1 cellular context compared by ENCODE assay signal in the genomic region with DNA sequence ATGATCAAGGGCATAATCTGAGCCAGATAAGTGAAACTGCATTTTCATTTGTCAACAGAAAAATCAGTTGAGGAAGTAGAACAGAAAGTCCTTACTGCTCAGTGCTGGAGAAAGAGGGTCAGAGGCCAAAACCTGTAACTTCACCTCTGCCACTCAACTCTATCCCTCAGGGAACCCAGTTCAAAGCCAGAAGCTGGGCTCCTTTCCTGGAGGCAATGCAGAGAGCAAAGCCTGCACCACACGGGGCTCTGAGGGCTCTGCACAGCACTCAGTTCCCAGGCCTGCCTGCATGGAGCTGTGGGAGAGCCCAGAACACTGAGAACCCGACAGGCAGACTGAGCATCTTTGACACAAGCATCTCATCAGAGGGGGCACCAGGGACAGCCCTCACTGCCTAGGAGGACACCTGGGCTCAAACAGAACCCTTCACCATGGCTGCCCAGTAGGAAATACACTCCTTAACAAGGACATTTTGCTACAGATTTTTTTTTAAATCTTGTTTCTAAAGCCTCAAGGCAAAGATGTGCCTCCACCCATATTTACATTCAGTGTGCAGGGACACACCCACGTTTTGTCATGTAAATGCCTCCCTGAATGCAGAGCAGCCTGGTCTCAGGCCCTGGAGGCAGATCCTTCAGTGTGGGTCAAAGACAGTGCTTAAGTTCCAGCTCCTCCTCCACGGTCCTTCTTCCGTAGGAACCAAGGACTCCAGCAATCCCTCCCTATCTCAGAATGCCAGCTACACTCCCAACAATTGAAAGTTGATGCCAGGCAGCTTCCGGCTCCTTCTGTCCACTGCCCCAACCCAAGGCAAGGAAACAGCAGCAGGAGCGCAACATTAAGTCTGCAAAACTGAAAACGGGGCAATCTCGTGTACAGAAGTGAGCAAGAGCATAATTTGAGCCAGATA.
TF ChIP-seq lines count a peak whose summit lies in the region.

No MANE protein-coding gene starts in this region.

TF ChIP-seq in H1, 55 proteins besides CTCF, POLR2A, EP300 and RAD21:
- no peak for TF ChIP-seq CBX5 (IDR thresholded peaks at IDR 0.05; ENCODE audit: low read depth, low read length)
- no peak for TF ChIP-seq HDAC2 (IDR thresholded peaks at IDR 0.05; ENCODE audit: borderline replicate concordance in 1 of 2, low read depth in 2 of 2, low read length in 2 of 2)
- TF ChIP-seq GABPA (IDR thresholded peaks at IDR 0.05; ENCODE audit: borderline replicate concordance, insufficient read depth, low read length) = no peak
- TF ChIP-seq KDM1A (IDR thresholded peaks at IDR 0.05; ENCODE audit: borderline replicate concordance, low read length) = no peak
- TF ChIP-seq MAFK (IDR thresholded peaks at IDR 0.05; ENCODE audit: low read depth, low read length) = no peak
- no peak for TF ChIP-seq SRF (IDR thresholded peaks at IDR 0.05; ENCODE audit: low read depth, low read length)
- no peak for TF ChIP-seq CBX8 (IDR thresholded peaks at IDR 0.05; ENCODE audit: borderline replicate concordance, low read depth, low read length)
- TF ChIP-seq RFX5 (IDR thresholded peaks at IDR 0.05; ENCODE audit: borderline replicate concordance, low read depth, low read length) = no peak
- TF ChIP-seq SIRT6 (IDR thresholded peaks at IDR 0.05; ENCODE audit: low read length) = no peak
